Comparison of ENCODE assay signal across 13 cellular contexts in genomic region chr2:172252154-172252553, GRCh38.
DNase-seq lines count a peak whose midpoint lies in the region; ATAC-seq and TF ChIP-seq lines count a peak whose summit lies in the region.
"Had no signal": no experiment of that assay in that cellular context is flagged by ENCODE, and none has a peak within 500 bp of the region (broad histone marks: within the 10 kb centered on the region; RNA-seq: fewer than 3 reads in every experiment).

No MANE protein-coding gene starts in this region.

- ATAC-seq in Right ventricle myocardium inferior (peak; percentile 89), GM21423 (IDR thresholded peaks at IDR 0.05; ENCODE audit: unreplicated experiment) (no peak), HG03469 (IDR thresholded peaks at IDR 0.05; ENCODE audit: unreplicated experiment) (no peak)

- TF ChIP-seq CTCF in esophagus muscularis mucosa (IDR thresholded peaks at IDR 0.05) (no peak), uterus (IDR thresholded peaks at IDR 0.05) (no peak)

- H3K4me2 ChIP-seq in mesenchymal stem cell (ENCODE audit: low read length, poor library complexity, severe bottlenecking): no peak overlapping the region

- no peak overlapping the region for H2BK5ac ChIP-seq in mesenchymal stem cell (ENCODE audit: low read depth, low read length, poor library complexity, severe bottlenecking)

- no peaks in the 10 kb centered on the region for H3K9me3 ChIP-seq in esophagus muscularis mucosa
- H3K9me3 ChIP-seq in mesenchymal stem cell (ENCODE audit: control insufficient read depth, low read length): no peaks in the 10 kb centered on the region
- H3K9me3 ChIP-seq in uterus: no peaks in the 10 kb centered on the region

- H3K14ac ChIP-seq in mesenchymal stem cell (ENCODE audit: low read length in 2 of 2): peak overlapping the region in 1 of 2 experiments; percentile 45

- intact Hi-C loops in Right ventricle myocardium inferior (cut with DNase I) (no loop called here), cardiac septum (cut with DNase I) (loop anchor here (5.0 kb wide), 2 partner anchors 55 to 230 kb away; no protein-coding TSS in a partner anchor), esophagus muscularis mucosa (cut with DNase I) (no loop called here), uterus (cut with DNase I; ENCODE audit: low total_unique reads) (no loop called here)

- H3K4me3 ChIP-seq in esophagus muscularis mucosa (no peak overlapping the region), mesenchymal stem cell (ENCODE audit: insufficient read depth in 1 of 2, low read depth in 1 of 2, low read length in 2 of 2) (no peak overlapping the region), uterus (no peak overlapping the region)

- H3K27me3 ChIP-seq in esophagus muscularis mucosa: no peaks in the 10 kb centered on the region
- no peaks in the 10 kb centered on the region for H3K27me3 ChIP-seq in mesenchymal stem cell (ENCODE audit: control insufficient read depth in 1 of 2, insufficient read depth in 1 of 2, low read length in 2 of 2)
- no peaks in the 10 kb centered on the region for H3K27me3 ChIP-seq in uterus

- H2BK12ac ChIP-seq in mesenchymal stem cell (ENCODE audit: low read length in 2 of 2): peak overlapping the region; percentile 98 to 99

- H3K4ac ChIP-seq in mesenchymal stem cell (ENCODE audit: low read depth in 1 of 2, low read length in 2 of 2): peak overlapping the region; percentile 69 to 96

- peak overlapping the region; percentile 81 for H2AK5ac ChIP-seq in mesenchymal stem cell (ENCODE audit: low read length, severe bottlenecking)

- H2BK120ac ChIP-seq in mesenchymal stem cell (ENCODE audit: low read depth, low read length): peak overlapping the region; percentile 58

- H3K23ac ChIP-seq in mesenchymal stem cell (ENCODE audit: low read length in 2 of 2): peak overlapping the region; percentile 7 to 23

- no peak overlapping the region for H3K9ac ChIP-seq in mesenchymal stem cell (ENCODE audit: low read length)

- peak overlapping the region; percentile 96 for H4K91ac ChIP-seq in mesenchymal stem cell (ENCODE audit: low read length)

- no peaks in the 10 kb centered on the region for H3K36me3 ChIP-seq in esophagus muscularis mucosa
- no peaks in the 10 kb centered on the region for H3K36me3 ChIP-seq in mesenchymal stem cell (ENCODE audit: control insufficient read depth in 1 of 2, insufficient read depth in 2 of 2, low read depth in 1 of 2, low read length in 2 of 2)
- no peaks in the 10 kb centered on the region for H3K36me3 ChIP-seq in uterus

- peak; percentile 84 for DNase-seq in Right ventricle myocardium inferior (ENCODE audit: missing footprints)
- DNase-seq in cardiac septum (ENCODE audit: low spot score): no peak
- DNase-seq in esophagus muscularis mucosa (ENCODE audit: extremely low spot score): no peak
- peak; percentile 60 for DNase-seq in mesenchymal stem cell
- no peak for DNase-seq in uterus
- DNase-seq in COR-L47 (lab: John Stamatoyannopoulos, UW): no peak
- DNase-seq: ACHN; activated CD8-positive, alpha-beta memory T cell treated with anti-CD3 and anti-CD28 coated beads, Interleukin-2, amount 50 U/mL, for 4 hours; DMS 273 treated with DMSO at 0.1 percent for 48 hours; NCI-H1092; NCI-H446 had no signal

- peak overlapping the region; percentile 96 for H4K8ac ChIP-seq in mesenchymal stem cell (ENCODE audit: low read length)

- TF ChIP-seq POLR2A in esophagus muscularis mucosa (IDR thresholded peaks at IDR 0.05; ENCODE audit: low read depth): no peak
- TF ChIP-seq POLR2A in uterus (IDR thresholded peaks at IDR 0.05): no peak

- H3K4me1 ChIP-seq in esophagus muscularis mucosa (peaks cover 0 to 6% (median 3%) of the 10 kb centered on the region in 4 donors), mesenchymal stem cell (ENCODE audit: control insufficient read depth, insufficient read depth, low read depth, low read length) (peaks cover 23% of the 10 kb centered on the region), uterus (no peaks in the 10 kb centered on the region)

- no peak overlapping the region for H2AFZ ChIP-seq in mesenchymal stem cell (ENCODE audit: low read depth, low read length)

- no peak for TF ChIP-seq EP300 in esophagus muscularis mucosa (IDR thresholded peaks at IDR 0.05)

- WGBS in esophagus muscularis mucosa: 80% methylated on average over 9 of the region's 12 CpGs
- 82% methylated on average over 12 of the region's 12 CpGs for WGBS in mesenchymal stem cell

- peak overlapping the region in 3 of 4 donors; percentile 35 to 58 (median 57) for H3K27ac ChIP-seq in esophagus muscularis mucosa (replicated peaks in 1 of 4)
- peak overlapping the region; percentile 16 for H3K27ac ChIP-seq in mesenchymal stem cell (ENCODE audit: low read length, poor library complexity, severe bottlenecking)
- H3K27ac ChIP-seq in uterus: peak overlapping the region; percentile 33 to 36

- H3K18ac ChIP-seq in mesenchymal stem cell (ENCODE audit: low read depth in 1 of 2, low read length in 2 of 2): peak overlapping the region; percentile 71 to 91

- H2BK15ac ChIP-seq in mesenchymal stem cell (ENCODE audit: low read depth, poor library complexity, severe bottlenecking): peak overlapping the region; percentile 78

- H3K79me1 ChIP-seq in mesenchymal stem cell (replicated peaks; ENCODE audit: low read length, poor library complexity, severe bottlenecking): no peaks in the 10 kb centered on the region

Comparison
In these comparisons a context has a peak if more than half of its experiments do, and no peak if none do; other contexts are left out.
1. DNase-seq: peak in Right ventricle myocardium inferior (single experiment) and mesenchymal stem cell (single experiment); none in cardiac septum (single experiment), esophagus muscularis mucosa (single experiment), uterus (0 of 2) and COR-L47 (single experiment).
2. Peak in every context shown above with its lines, with median percentiles within 50 percentile points of each other: H3K27ac ChIP-seq.